5 cellular contexts compared by ENCODE assay signal in the genomic region with DNA sequence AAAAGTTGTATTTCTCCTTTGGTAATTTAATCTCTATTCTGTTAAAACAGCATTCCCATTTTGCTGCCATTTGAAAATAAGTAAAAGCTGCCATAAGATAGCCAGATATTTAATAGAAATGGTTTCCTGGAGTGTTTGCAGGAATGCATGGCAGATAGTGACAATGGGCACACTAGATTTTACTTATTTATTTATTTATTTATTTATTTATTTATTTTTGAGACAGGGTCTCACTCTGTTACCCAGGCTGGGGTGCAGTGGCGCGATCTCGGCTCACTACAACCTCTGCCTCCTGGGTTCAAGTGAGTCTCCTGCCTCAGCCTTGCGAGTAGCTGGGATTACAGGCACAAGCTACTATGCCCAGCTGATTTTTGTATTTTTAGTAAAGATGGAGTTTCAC. TPM values are rescaled to one million over a fixed set of nuclear protein-coding genes. Genes with fewer than 3 reads are reported as not detected.
"Had no signal": no experiment of that assay in that cellular context is flagged by ENCODE, and none has a peak within 500 bp of the region (broad histone marks: within the 10 kb centered on the region; RNA-seq: fewer than 3 reads in every experiment).

No MANE protein-coding gene starts in this region.

RNA-seq across cellular contexts. Expression of a gene that starts 13.2 kb away (rescaled TPM):
- total RNA-seq: dermis blood vessel endothelial cell, endothelial cell of umbilical vein, epithelial cell of proximal tubule, foreskin keratinocyte, glomerular endothelial cell had no signal
